In genomic region chr14:90681889-90682429, GRCh38 we compare ENCODE assay signal across 22 cellular contexts.
A peak's percentile ranks its signal among the peaks of the same experiment; 100 is the strongest.
DNase-seq lines count a peak whose midpoint lies in the region; ATAC-seq lines count a peak whose summit lies in the region.
"Had no signal": no experiment of that assay in that cellular context is flagged by ENCODE, and none has a peak within 500 bp of the region (broad histone marks: within the 10 kb centered on the region; RNA-seq: fewer than 3 reads in every experiment).

No MANE protein-coding gene starts in this region.

- H3K4me1 ChIP-seq in esophagus (ENCODE audit: control insufficient read depth in 2 of 2, insufficient read depth in 2 of 2, low read length in 1 of 2): peaks cover 0 to 7% of the 10 kb centered on the region in 2 donors
- no peaks in the 10 kb centered on the region for H3K4me1 ChIP-seq in right cardiac atrium (ENCODE audit: control insufficient read depth, insufficient read depth, low read length)

- WGBS in esophagus, 2 donors: 50 to 61% methylated on average over 5 of the region's 5 CpGs
- 80% methylated on average over 5 of the region's 5 CpGs for WGBS in right cardiac atrium

- no peaks in the 10 kb centered on the region for H3K36me3 ChIP-seq in esophagus (ENCODE audit: control insufficient read depth in 2 of 2, insufficient read depth in 2 of 2, low read length in 1 of 2)
- H3K36me3 ChIP-seq: SJSA1 had no signal

- H3K4me3 ChIP-seq in esophagus (ENCODE audit: low read depth in 1 of 2, low read length in 2 of 2) (peak overlapping the region in 1 of 2 donors; percentile 8), right cardiac atrium (ENCODE audit: low read length) (no peak overlapping the region)
- H3K4me3 ChIP-seq: GM23248, SJSA1, tibial nerve had no signal

- ATAC-seq in HG02938 (IDR thresholded peaks at IDR 0.05; ENCODE audit: unreplicated experiment) (no peak), right cardiac atrium (no peak)
- ATAC-seq: activated T-helper 17 cell treated with anti-CD3 and anti-CD28 coated beads, Interleukin-2, amount 50 U/mL, for 72 hours; naive thymus-derived CD8-positive, alpha-beta T cell; stimulated activated naive CD8-positive, alpha-beta T cell treated with anti-CD3 and anti-CD28 coated beads, Interleukin-15, amount 100 ng/mL, for 72 hours; T-helper 17 cell had no signal

- H3K27me3 ChIP-seq in esophagus (ENCODE audit: control insufficient read depth in 1 of 2, insufficient read depth in 2 of 2, low read length in 2 of 2): no peaks in the 10 kb centered on the region
- H3K27me3 ChIP-seq in right cardiac atrium (ENCODE audit: control insufficient read depth, insufficient read depth): no peaks in the 10 kb centered on the region
- H3K27me3 ChIP-seq: SJSA1, tibial nerve had no signal

- no peaks in the 10 kb centered on the region for H3K9me3 ChIP-seq in esophagus (ENCODE audit: control insufficient read depth in 2 of 2, insufficient read depth in 1 of 2, low read depth in 1 of 2, low read length in 1 of 2)
- no peaks in the 10 kb centered on the region for H3K9me3 ChIP-seq in right cardiac atrium (ENCODE audit: control insufficient read depth, low read length)
- H3K9me3 ChIP-seq: SJSA1, tibial nerve had no signal

- peak; percentile 29 for DNase-seq in DMS 273 (lab: John Stamatoyannopoulos, UW; ENCODE audit: unreplicated experiment)
- DNase-seq in DMS 273 treated with DMSO at 0.1 percent for 48 hours (lab: John Stamatoyannopoulos, UW): no peak
- peak; percentile 39 for DNase-seq in NCI-H1694 treated with DMSO at 0.1 percent for 48 hours (lab: John Stamatoyannopoulos, UW)
- DNase-seq in renal cortical epithelial cell (ENCODE audit: low read depth): peak; percentile 19
- no peak for DNase-seq in activated CD4-positive, alpha-beta T cell treated with anti-CD3 and anti-CD28 coated beads for 4 hours
- no peak for DNase-seq in right cardiac atrium
- DNase-seq: activated CD4-positive, alpha-beta T cell treated with anti-CD3 and anti-CD28 coated beads, Interleukin-2, amount 50 U/mL, for 1 hour; erythroblast; GM23248; mesenchymal stem cell; naive thymus-derived CD8-positive, alpha-beta T cell; NCI-H1436 treated with DMSO at 0.1 percent for 48 hours; NCI-H774; stimulated activated naive CD8-positive, alpha-beta T cell treated with anti-CD3 and anti-CD28 coated beads, Interleukin-15, amount 100 ng/mL, for 72 hours; T-helper 17 cell had no signal

- intact Hi-C loops in right cardiac atrium (cut with DNase I): no loop called here

- H3K27ac ChIP-seq in esophagus (ENCODE audit: low read depth in 2 of 2, low read length in 1 of 2) (peak overlapping the region; percentile 90 to 97), right cardiac atrium (ENCODE audit: low read length) (no peak overlapping the region)
- H3K27ac ChIP-seq: 22Rv1, GM23248, HL-60, SJSA1, tibial nerve had no signal

Comparison
In these comparisons a context has a peak if more than half of its experiments do, and no peak if none do; other contexts are left out.
1. DNase-seq: peak in DMS 273 (single experiment), NCI-H1694 treated with DMSO at 0.1 percent for 48 hours (single experiment) and renal cortical epithelial cell (single experiment); none in DMS 273 treated with DMSO at 0.1 percent for 48 hours (single experiment), activated CD4-positive, alpha-beta T cell treated with anti-CD3 and anti-CD28 coated beads for 4 hours (0 of 2) and right cardiac atrium (0 of 3).